9 cellular contexts compared by ENCODE assay signal in the genomic region with DNA sequence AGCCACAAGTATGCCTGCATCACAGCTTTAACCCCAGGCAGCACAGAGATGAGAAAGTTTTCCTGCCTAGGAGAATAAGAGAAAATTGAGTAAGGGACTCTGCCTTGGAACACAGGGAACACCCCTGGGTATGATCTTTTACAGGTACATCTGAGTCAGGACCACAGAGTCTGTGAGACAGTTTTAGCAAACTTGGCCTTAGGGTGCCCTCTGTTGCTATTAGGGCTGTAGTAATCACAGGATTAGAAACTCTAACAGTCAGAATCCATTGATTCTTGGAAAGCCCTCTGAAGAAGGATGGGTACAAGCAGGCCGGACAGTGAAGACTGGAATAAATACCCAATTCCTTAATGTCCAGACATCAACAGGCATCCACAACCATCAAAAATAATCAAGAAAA.
"Had no signal": no experiment of that assay in that cellular context is flagged by ENCODE, and none has a peak within 500 bp of the region (broad histone marks: within the 10 kb centered on the region; RNA-seq: fewer than 3 reads in every experiment).

No MANE protein-coding gene starts in this region.

- H3K4me3 ChIP-seq: HAP-1, K562 had no signal

- DNase-seq: GOT3, HFFc6, IMR-90, KG1 had no signal

- H3K9me3 ChIP-seq: HAP-1 had no signal

- H3K4me3 Mint-ChIP-seq: HFFc6 had no signal

- H3K36me3 ChIP-seq: HAP-1 had no signal

- ATAC-seq: HCT116, K562 had no signal

- FAIRE-seq: H54, HTR-8/SVneo, K562 had no signal

- H3K27ac Mint-ChIP-seq: HFFc6 had no signal

- H3K4me1 ChIP-seq: HAP-1 had no signal
